8 cellular contexts compared by ENCODE assay signal in the genomic region with DNA sequence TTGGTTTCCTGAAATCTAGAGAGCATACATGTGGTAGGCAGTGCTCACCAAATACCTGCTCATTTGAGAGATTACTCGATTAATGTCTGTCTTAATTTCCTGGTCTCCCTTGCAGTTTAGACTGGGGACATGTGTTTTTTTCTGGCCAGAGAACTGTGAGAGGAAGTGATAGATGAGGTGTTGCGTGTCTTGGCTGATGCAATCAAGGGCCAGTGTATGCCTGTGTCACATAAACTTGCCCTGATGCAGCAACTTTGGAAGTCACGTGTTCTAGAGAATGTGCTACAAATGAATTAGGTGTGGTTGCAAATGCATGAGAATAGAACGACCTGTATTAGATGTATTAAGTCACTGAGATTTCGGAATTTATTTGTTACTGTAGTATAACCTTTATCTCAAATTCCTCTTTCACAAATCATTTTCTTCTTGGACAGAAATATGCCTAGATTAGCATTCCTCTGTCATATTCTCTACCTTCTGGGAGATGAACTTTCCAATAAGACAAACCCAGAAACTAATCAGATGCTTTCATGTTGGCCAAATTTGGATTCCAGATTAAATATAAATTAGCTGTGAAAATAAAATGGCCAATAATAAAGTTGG. TPM values are rescaled to one million over a fixed set of nuclear protein-coding genes. Genes with fewer than 3 reads are reported as not detected.
DNase-seq lines count a peak whose midpoint lies in the region; ATAC-seq and TF ChIP-seq lines count a peak whose summit lies in the region.

No MANE protein-coding gene starts in this region.

- H3K9me3 ChIP-seq in liver (ENCODE audit: control insufficient read depth in 4 of 4, low read length in 3 of 4) = no peaks in the 10 kb centered on the region
- no peaks in the 10 kb centered on the region for H3K9me3 ChIP-seq in MM.1S (replicated peaks; ENCODE audit: insufficient read depth, low read length)

- H3K27ac Mint-ChIP-seq in activated naive CD8-positive, alpha-beta T cell treated with anti-CD3 and anti-CD28 coated beads for 36 hours = peak overlapping the region; percentile 63

- H2AFZ ChIP-seq in MM.1S (ENCODE audit: low read length) = no peak overlapping the region

- H4K20me1 ChIP-seq in MM.1S (ENCODE audit: insufficient read depth, low read length) = no peaks in the 10 kb centered on the region

- H3K27me3 ChIP-seq in liver (ENCODE audit: control insufficient read depth in 4 of 4, insufficient read depth in 4 of 4, low read length in 3 of 4) (no peaks in the 10 kb centered on the region), MM.1S (replicated peaks; ENCODE audit: insufficient read depth, low read length) (no peaks in the 10 kb centered on the region)

- H3K4me2 ChIP-seq in MM.1S (ENCODE audit: low read depth, low read length) = no peak overlapping the region

- no peaks in the 10 kb centered on the region for H3K9me2 ChIP-seq in MM.1S (replicated peaks; ENCODE audit: insufficient read depth, low read length)

- WGBS in liver = 58% methylated on average over 5 of the region's 5 CpGs

- H3F3A ChIP-seq in MM.1S (ENCODE audit: insufficient read depth, low read length) = no peaks in the 10 kb centered on the region

- peaks cover 14% of the 10 kb centered on the region for H3K4me1 Mint-ChIP-seq in activated naive CD8-positive, alpha-beta T cell treated with anti-CD3 and anti-CD28 coated beads for 36 hours

- H3K4me1 ChIP-seq in liver (ENCODE audit: control insufficient read depth in 4 of 4, insufficient read depth in 4 of 4, low read length in 3 of 4) (peaks cover 0 to 2% (median 0%) of the 10 kb centered on the region in 4 donors), MM.1S (ENCODE audit: low read length) (no peaks in the 10 kb centered on the region)

- H3K36me3 ChIP-seq in liver (ENCODE audit: control insufficient read depth in 4 of 4, insufficient read depth in 3 of 4, low read depth in 1 of 4, low read length in 3 of 4) (no peaks in the 10 kb centered on the region), MM.1S (replicated peaks; ENCODE audit: insufficient read depth, low read length) (no peaks in the 10 kb centered on the region)

- H3K27me3 Mint-ChIP-seq in activated naive CD8-positive, alpha-beta T cell treated with anti-CD3 and anti-CD28 coated beads for 36 hours = peaks cover 3% of the 10 kb centered on the region

- H3K4me3 Mint-ChIP-seq in activated naive CD8-positive, alpha-beta T cell treated with anti-CD3 and anti-CD28 coated beads for 36 hours = no peak overlapping the region

- ATAC-seq in GM18867 (IDR thresholded peaks at IDR 0.05; ENCODE audit: unreplicated experiment) = peak; percentile 81

- no peaks in the 10 kb centered on the region for H3K9me3 Mint-ChIP-seq in activated naive CD8-positive, alpha-beta T cell treated with anti-CD3 and anti-CD28 coated beads for 36 hours

- H3K36me3 Mint-ChIP-seq in activated naive CD8-positive, alpha-beta T cell treated with anti-CD3 and anti-CD28 coated beads for 36 hours = no peaks in the 10 kb centered on the region

- in situ Hi-C loops in ACHN (cut with HindIII; ENCODE audit: low pct_ligation_motif_present, low pct_unique_long_range_greater_than_20kb, low sequenced_read_pairs) = no loop called here

- TF ChIP-seq RAD21 in Ishikawa (IDR thresholded peaks at IDR 0.05; ENCODE audit: low read depth) = no peak
- TF ChIP-seq RAD21 in liver (IDR thresholded peaks at IDR 0.05) = peak in 1 of 2 donors; percentile 27

- TF ChIP-seq CTCF in liver (IDR thresholded peaks at IDR 0.05; ENCODE audit: low read depth, low read length, missing input control) = no peak
- TF ChIP-seq CTCF in MM.1S (IDR thresholded peaks at IDR 0.05; ENCODE audit: low read length) = no peak

- TF ChIP-seq EP300 in Ishikawa (IDR thresholded peaks at IDR 0.05; ENCODE audit: borderline replicate concordance) = no peak

- no peak overlapping the region for H3K4me3 ChIP-seq in liver (ENCODE audit: low read depth in 1 of 3, low read length in 3 of 3)
- H3K4me3 ChIP-seq in MM.1S (ENCODE audit: low read length) = no peak overlapping the region

- H3K79me2 ChIP-seq in MM.1S (ENCODE audit: low read length) = no peaks in the 10 kb centered on the region

- H3K9ac ChIP-seq in liver (ENCODE audit: low read depth in 1 of 2, low read length in 2 of 2) = no peak overlapping the region
- no peak overlapping the region for H3K9ac ChIP-seq in MM.1S (ENCODE audit: low read length)

- DNase-seq in ACHN = peak; percentile 13
- DNase-seq in activated naive CD8-positive, alpha-beta T cell treated with anti-CD3 and anti-CD28 coated beads for 36 hours = no peak
- DNase-seq in MM.1S = no peak
- DNase-seq in activated gamma-delta T cell (lab: John Stamatoyannopoulos, UW) = no peak
- DNase-seq in NCI-H1436 treated with DMSO at 0.1 percent for 48 hours (lab: John Stamatoyannopoulos, UW) = no peak

- H3K27ac ChIP-seq in liver (ENCODE audit: low read depth in 1 of 2, low read length in 2 of 2) (peak overlapping the region in 1 of 2 donors; percentile 32), MM.1S (ENCODE audit: low read length) (no peak overlapping the region)

TF ChIP-seq in Ishikawa, 13 proteins besides CTCF, POLR2A, EP300 and RAD21:
- TF ChIP-seq TAF1 (IDR thresholded peaks at IDR 0.05; ENCODE audit: low read depth) (no peak), TEAD4 (IDR thresholded peaks at IDR 0.05) (no peak), CEBPB (IDR thresholded peaks at IDR 0.05) (peak; percentile 74)
- TF ChIP-seq, protein P1, sequence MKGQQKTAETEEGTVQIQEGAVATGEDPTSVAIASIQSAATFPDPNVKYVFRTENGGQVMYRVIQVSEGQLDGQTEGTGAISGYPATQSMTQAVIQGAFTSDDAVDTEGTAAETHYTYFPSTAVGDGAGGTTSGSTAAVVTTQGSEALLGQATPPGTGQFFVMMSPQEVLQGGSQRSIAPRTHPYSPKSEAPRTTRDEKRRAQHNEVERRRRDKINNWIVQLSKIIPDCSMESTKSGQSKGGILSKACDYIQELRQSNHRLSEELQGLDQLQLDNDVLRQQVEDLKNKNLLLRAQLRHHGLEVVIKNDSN (IDR thresholded peaks at IDR 0.05) = peak; percentile 70
- TF ChIP-seq, protein P2, sequence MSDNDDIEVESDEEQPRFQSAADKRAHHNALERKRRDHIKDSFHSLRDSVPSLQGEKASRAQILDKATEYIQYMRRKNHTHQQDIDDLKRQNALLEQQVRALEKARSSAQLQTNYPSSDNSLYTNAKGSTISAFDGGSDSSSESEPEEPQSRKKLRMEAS (IDR thresholded peaks at IDR 0.05) = peak; percentile 28; the same call in 1 of the 2 replicates

TF ChIP-seq in liver, 16 proteins besides CTCF, POLR2A, EP300 and RAD21:
- peak; percentile 8 to 23 for TF ChIP-seq RXRA (IDR thresholded peaks at IDR 0.05)
- TF ChIP-seq, protein P2 (IDR thresholded peaks at IDR 0.05) = peak; percentile 24
- TF ChIP-seq JUND (IDR thresholded peaks at IDR 0.05) = peak in 1 of 2 donors; percentile 44
- no peak for TF ChIP-seq NR2F2 (IDR thresholded peaks at IDR 0.05)
- no peak for TF ChIP-seq YY1 (IDR thresholded peaks at IDR 0.05)
- no peak for TF ChIP-seq HNF4G (IDR thresholded peaks at IDR 0.05)
- TF ChIP-seq SP1 (IDR thresholded peaks at IDR 0.05) = peak; percentile 17
- no peak for TF ChIP-seq EGR1 (IDR thresholded peaks at IDR 0.05; ENCODE audit: low read depth in 2 of 2)
- no peak for TF ChIP-seq GABPA (IDR thresholded peaks at IDR 0.05 in 1 of 2, conservative IDR thresholded peaks at IDR 0.05 in 1 of 2)
- TF ChIP-seq FOXA1 (IDR thresholded peaks at IDR 0.05) = no peak
- peak; percentile 26 for TF ChIP-seq HNF4A (conservative IDR thresholded peaks at IDR 0.05)
- TF ChIP-seq, protein P3, sequence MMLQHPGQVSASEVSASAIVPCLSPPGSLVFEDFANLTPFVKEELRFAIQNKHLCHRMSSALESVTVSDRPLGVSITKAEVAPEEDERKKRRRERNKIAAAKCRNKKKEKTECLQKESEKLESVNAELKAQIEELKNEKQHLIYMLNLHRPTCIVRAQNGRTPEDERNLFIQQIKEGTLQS (IDR thresholded peaks at IDR 0.05) = peak; percentile 91

RNA-seq across cellular contexts. Expression of a gene that starts 9.9 kb away (rescaled TPM):
- under 1 TPM; 0.16 to 0.20 TPM for total RNA-seq in activated naive CD8-positive, alpha-beta T cell treated with anti-CD3 and anti-CD28 coated beads for 36 hours
- total RNA-seq in liver = under 1 TPM in 1 of 2 donors, not detected in 1; 0.05 TPM
- not detected for polyA plus RNA-seq in liver

RNA-seq across cellular contexts. Expression of a gene that starts 29.8 kb away (rescaled TPM):
- total RNA-seq in activated naive CD8-positive, alpha-beta T cell treated with anti-CD3 and anti-CD28 coated beads for 36 hours = 10 to 100 TPM; 24.3 to 25.8 TPM
- 10 to 100 TPM in 1 of 2 donors, not detected in 1; 15.9 TPM for total RNA-seq in liver
- under 1 TPM; 0.19 to 0.91 TPM for polyA plus RNA-seq in liver

RNA-seq across cellular contexts. Expression of a gene that starts 42.3 kb away (rescaled TPM):
- not detected for total RNA-seq in activated naive CD8-positive, alpha-beta T cell treated with anti-CD3 and anti-CD28 coated beads for 36 hours
- total RNA-seq in liver = 1 to 10 TPM; 1.0 to 3.1 TPM
- polyA plus RNA-seq in liver = under 1 TPM; 0.25 to 0.51 TPM
